1 cellular context compared by ENCODE assay signal in the genomic region with DNA sequence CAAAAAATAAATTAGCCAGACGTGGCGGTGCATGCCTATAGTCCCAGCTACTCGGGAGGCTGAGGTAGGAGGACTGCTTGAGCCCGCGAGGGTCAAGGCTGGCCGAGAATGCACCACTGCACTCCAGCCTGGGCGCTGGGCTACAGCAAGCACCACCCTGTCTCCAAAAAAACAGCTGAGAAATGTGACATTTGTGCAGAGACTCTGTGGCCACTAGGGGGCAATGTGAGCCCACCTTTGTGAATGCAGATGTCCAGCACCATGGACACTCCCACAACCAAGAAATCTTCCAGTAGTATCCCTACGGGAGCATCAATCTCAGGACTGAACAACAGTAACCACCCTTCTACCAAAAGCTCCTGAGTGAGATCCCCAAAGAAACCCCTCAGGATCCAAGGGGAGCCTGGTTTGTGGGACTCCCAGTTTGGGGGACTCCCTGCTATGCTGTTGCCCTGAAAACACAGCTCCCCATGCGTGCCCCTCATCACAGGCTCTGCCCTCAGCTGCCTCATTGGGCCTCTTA.
TF ChIP-seq lines count a peak whose summit lies in the region.

No MANE protein-coding gene starts in this region.

TF ChIP-seq in HEK293, 187 proteins besides CTCF, POLR2A, EP300 and RAD21 (continued from another document):
- TF ChIP-seq, protein P1, sequence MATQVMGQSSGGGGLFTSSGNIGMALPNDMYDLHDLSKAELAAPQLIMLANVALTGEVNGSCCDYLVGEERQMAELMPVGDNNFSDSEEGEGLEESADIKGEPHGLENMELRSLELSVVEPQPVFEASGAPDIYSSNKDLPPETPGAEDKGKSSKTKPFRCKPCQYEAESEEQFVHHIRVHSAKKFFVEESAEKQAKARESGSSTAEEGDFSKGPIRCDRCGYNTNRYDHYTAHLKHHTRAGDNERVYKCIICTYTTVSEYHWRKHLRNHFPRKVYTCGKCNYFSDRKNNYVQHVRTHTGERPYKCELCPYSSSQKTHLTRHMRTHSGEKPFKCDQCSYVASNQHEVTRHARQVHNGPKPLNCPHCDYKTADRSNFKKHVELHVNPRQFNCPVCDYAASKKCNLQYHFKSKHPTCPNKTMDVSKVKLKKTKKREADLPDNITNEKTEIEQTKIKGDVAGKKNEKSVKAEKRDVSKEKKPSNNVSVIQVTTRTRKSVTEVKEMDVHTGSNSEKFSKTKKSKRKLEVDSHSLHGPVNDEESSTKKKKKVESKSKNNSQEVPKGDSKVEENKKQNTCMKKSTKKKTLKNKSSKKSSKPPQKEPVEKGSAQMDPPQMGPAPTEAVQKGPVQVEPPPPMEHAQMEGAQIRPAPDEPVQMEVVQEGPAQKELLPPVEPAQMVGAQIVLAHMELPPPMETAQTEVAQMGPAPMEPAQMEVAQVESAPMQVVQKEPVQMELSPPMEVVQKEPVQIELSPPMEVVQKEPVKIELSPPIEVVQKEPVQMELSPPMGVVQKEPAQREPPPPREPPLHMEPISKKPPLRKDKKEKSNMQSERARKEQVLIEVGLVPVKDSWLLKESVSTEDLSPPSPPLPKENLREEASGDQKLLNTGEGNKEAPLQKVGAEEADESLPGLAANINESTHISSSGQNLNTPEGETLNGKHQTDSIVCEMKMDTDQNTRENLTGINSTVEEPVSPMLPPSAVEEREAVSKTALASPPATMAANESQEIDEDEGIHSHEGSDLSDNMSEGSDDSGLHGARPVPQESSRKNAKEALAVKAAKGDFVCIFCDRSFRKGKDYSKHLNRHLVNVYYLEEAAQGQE (tag by site-specific recombination; IDR thresholded peaks at IDR 0.05) = peak; percentile 96
- no peak for TF ChIP-seq ZNF768 (tag by site-specific recombination; IDR thresholded peaks at IDR 0.05)
